ENCODE assay signal across 1 cellular context in the genomic region with DNA sequence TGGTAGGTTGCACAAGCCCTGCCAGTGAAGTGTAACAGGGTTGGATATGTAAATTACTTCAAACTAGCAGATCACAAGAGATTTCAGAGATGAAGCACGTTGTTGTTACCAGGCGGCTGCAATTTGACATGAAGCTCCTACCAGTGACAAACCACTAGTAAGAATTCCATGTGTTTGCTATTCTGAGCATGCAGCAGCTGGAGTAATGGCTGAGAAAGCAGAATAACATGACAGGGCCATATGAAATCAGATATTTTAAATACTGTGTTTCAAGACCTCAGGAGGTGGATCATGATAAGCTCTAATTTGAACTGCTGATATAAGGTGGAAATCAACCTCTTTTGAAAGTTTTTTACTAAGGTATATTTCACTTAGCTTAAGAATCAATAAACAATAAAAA.
TF ChIP-seq lines count a peak whose summit lies in the region.

No MANE protein-coding gene starts in this region.

TF ChIP-seq in neural cell, 6 proteins besides CTCF, POLR2A, EP300 and RAD21 (continued from another document):
- TF ChIP-seq, protein P1, sequence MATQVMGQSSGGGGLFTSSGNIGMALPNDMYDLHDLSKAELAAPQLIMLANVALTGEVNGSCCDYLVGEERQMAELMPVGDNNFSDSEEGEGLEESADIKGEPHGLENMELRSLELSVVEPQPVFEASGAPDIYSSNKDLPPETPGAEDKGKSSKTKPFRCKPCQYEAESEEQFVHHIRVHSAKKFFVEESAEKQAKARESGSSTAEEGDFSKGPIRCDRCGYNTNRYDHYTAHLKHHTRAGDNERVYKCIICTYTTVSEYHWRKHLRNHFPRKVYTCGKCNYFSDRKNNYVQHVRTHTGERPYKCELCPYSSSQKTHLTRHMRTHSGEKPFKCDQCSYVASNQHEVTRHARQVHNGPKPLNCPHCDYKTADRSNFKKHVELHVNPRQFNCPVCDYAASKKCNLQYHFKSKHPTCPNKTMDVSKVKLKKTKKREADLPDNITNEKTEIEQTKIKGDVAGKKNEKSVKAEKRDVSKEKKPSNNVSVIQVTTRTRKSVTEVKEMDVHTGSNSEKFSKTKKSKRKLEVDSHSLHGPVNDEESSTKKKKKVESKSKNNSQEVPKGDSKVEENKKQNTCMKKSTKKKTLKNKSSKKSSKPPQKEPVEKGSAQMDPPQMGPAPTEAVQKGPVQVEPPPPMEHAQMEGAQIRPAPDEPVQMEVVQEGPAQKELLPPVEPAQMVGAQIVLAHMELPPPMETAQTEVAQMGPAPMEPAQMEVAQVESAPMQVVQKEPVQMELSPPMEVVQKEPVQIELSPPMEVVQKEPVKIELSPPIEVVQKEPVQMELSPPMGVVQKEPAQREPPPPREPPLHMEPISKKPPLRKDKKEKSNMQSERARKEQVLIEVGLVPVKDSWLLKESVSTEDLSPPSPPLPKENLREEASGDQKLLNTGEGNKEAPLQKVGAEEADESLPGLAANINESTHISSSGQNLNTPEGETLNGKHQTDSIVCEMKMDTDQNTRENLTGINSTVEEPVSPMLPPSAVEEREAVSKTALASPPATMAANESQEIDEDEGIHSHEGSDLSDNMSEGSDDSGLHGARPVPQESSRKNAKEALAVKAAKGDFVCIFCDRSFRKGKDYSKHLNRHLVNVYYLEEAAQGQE (IDR thresholded peaks at IDR 0.05; ENCODE audit: borderline replicate concordance), result peak; percentile 30
